31 cellular contexts compared by ENCODE assay signal in the genomic region with DNA sequence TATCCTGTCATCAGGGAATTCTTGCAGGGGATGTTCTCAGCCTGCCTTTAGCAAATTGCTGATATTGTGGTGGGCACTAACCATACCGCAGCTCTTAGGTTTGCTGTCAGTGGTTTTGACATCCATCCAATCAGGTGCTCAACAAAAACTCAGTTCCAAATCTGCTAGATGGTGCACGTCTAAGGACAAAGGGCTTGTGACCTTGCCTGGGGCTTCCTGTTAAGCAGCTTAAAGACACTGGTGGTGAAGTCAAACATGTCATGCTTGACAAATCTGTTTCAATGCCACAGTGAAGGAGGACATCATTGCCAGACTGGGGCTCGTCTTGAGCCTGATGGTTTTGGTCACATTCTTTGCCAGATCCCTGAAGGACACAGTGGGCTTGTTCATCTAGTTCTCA.
"Had no signal": no experiment of that assay in that cellular context is flagged by ENCODE, and none has a peak within 500 bp of the region (broad histone marks: within the 10 kb centered on the region; RNA-seq: fewer than 3 reads in every experiment).

No MANE protein-coding gene starts in this region.

- H3K4me3 Mint-ChIP-seq: activated CD4-positive, alpha-beta memory T cell treated with anti-CD3 and anti-CD28 coated beads, Interleukin-2, amount 10 ng/mL, durations not matched to agents 7 days and 5 days; activated CD4-positive, alpha-beta T cell treated with anti-CD3 and anti-CD28 coated beads, Interleukin-2, amount 10 ng/mL, durations not matched to agents 7 days and 5 days; activated naive CD8-positive, alpha-beta T cell; activated T-cell treated with anti-CD3 and anti-CD28 coated beads, Interleukin-2, amount 50 U/mL, for 24 hours; activated T-cell treated with anti-CD3 and anti-CD28 coated beads, Interleukin-2, amount 50 U/mL, for 72 hours; T-helper 17 cell; T-helper 2 cell treated with Interferon-gamma antibody and Interleukin-4, amounts not matched to agents 5 μg/mL and 100 μg/mL, for 36 hours had no signal

- H3K4me1 Mint-ChIP-seq: activated CD4-positive, alpha-beta memory T cell treated with anti-CD3 and anti-CD28 coated beads, Interleukin-2, amount 10 ng/mL, durations not matched to agents 7 days and 5 days; activated CD4-positive, alpha-beta T cell treated with anti-CD3 and anti-CD28 coated beads, Interleukin-2, amount 10 ng/mL, durations not matched to agents 7 days and 5 days; T-helper 17 cell had no signal

- H3K27me3 ChIP-seq: body of pancreas, cardiac muscle cell, colonic mucosa, esophagus squamous epithelium, gastroesophageal sphincter, heart right ventricle, hepatocyte had no signal

- H3K4me3 ChIP-seq: body of pancreas, cardiac muscle cell, colonic mucosa, esophagus squamous epithelium, gastroesophageal sphincter, heart right ventricle, hepatocyte had no signal

- H2AFZ ChIP-seq: hepatocyte had no signal

- H3K36me3 ChIP-seq: cardiac muscle cell, colonic mucosa, esophagus squamous epithelium, gastroesophageal sphincter, heart right ventricle had no signal

- DNase-seq: activated CD4-positive, alpha-beta memory T cell treated with anti-CD3 and anti-CD28 coated beads, Interleukin-2, amount 10 ng/mL, durations not matched to agents 7 days and 5 days; activated CD4-positive, alpha-beta T cell treated with anti-CD3 and anti-CD28 coated beads for 1 hour; activated CD4-positive, alpha-beta T cell treated with anti-CD3 and anti-CD28 coated beads for 4 hours; activated CD4-positive, alpha-beta T cell treated with anti-CD3 and anti-CD28 coated beads, Interleukin-2, amount 10 ng/mL, durations not matched to agents 7 days and 5 days; activated CD4-positive, alpha-beta T cell treated with anti-CD3 and anti-CD28 coated beads, Interleukin-2, amount 50 U/mL, for 4 hours; activated CD8-positive, alpha-beta memory T cell treated with anti-CD3 and anti-CD28 coated beads, Interleukin-2, amount 50 U/mL, for 48 hours; activated effector memory CD4-positive, alpha-beta T cell treated with anti-CD3 and anti-CD28 coated beads, Interleukin-2, amount 50 U/mL, for 16 hours; activated naive CD4-positive, alpha-beta T cell; activated naive CD4-positive, alpha-beta T cell treated with anti-CD3 and anti-CD28 coated beads, Interleukin-2, amount 50 U/mL, for 16 hours; activated T-cell treated with anti-CD3 and anti-CD28 coated beads for 4 hours; activated T-cell treated with anti-CD3 and anti-CD28 coated beads, Interleukin-2, amount 50 U/mL, for 24 hours; activated T-cell treated with anti-CD3 and anti-CD28 coated beads, Interleukin-2, amount 50 U/mL, for 72 hours; amniotic stem cell; aorta; body of pancreas; central memory CD4-positive, alpha-beta T cell; cerebellar nuclear complex; colonic mucosa; effector CD8-positive, alpha-beta T cell; esophagus squamous epithelium; foreskin melanocyte; heart right ventricle; T-helper 1 cell; T-helper 17 cell; T1000 had no signal

- H3K4me1 ChIP-seq: body of pancreas, colonic mucosa, gastroesophageal sphincter, heart right ventricle had no signal

- H3K79me2 ChIP-seq: hepatocyte had no signal

- ATAC-seq: body of pancreas, gastroesophageal sphincter, heart right ventricle, T-helper 17 cell had no signal

- H3K27ac ChIP-seq: body of pancreas, cardiac muscle cell, colonic mucosa, epithelial cell of prostate, esophagus squamous epithelium, gastroesophageal sphincter, heart right ventricle, hepatocyte had no signal

- H3K9me3 Mint-ChIP-seq: activated T-cell treated with anti-CD3 and anti-CD28 coated beads, Interleukin-2, amount 50 U/mL, for 24 hours; T-helper 2 cell treated with Interferon-gamma antibody and Interleukin-4, amounts not matched to agents 5 μg/mL and 100 μg/mL, for 36 hours had no signal

- H3K4me2 ChIP-seq: hepatocyte had no signal

- H3K27me3 Mint-ChIP-seq: activated CD4-positive, alpha-beta memory T cell treated with anti-CD3 and anti-CD28 coated beads, Interleukin-2, amount 10 ng/mL, durations not matched to agents 7 days and 5 days; activated CD4-positive, alpha-beta T cell treated with anti-CD3 and anti-CD28 coated beads, Interleukin-2, amount 10 ng/mL, durations not matched to agents 7 days and 5 days; activated naive CD8-positive, alpha-beta T cell; activated T-cell treated with anti-CD3 and anti-CD28 coated beads, Interleukin-2, amount 50 U/mL, for 24 hours; T-helper 17 cell had no signal

- H3K36me3 Mint-ChIP-seq: activated naive CD8-positive, alpha-beta T cell had no signal

- H3K27ac Mint-ChIP-seq: activated CD4-positive, alpha-beta memory T cell treated with anti-CD3 and anti-CD28 coated beads, Interleukin-2, amount 10 ng/mL, durations not matched to agents 7 days and 5 days; activated CD4-positive, alpha-beta T cell treated with anti-CD3 and anti-CD28 coated beads, Interleukin-2, amount 10 ng/mL, durations not matched to agents 7 days and 5 days; activated naive CD8-positive, alpha-beta T cell; activated T-cell treated with anti-CD3 and anti-CD28 coated beads, Interleukin-2, amount 50 U/mL, for 24 hours; activated T-cell treated with anti-CD3 and anti-CD28 coated beads, Interleukin-2, amount 50 U/mL, for 72 hours; T-helper 17 cell; T-helper 2 cell treated with Interferon-gamma antibody and Interleukin-4, amounts not matched to agents 5 μg/mL and 100 μg/mL, for 36 hours had no signal

- H3K9me3 ChIP-seq: body of pancreas, colonic mucosa, esophagus squamous epithelium had no signal
